In genomic region chr17:62098623-62099231, GRCh38 we compare ENCODE assay signal across 11 cellular contexts. TPM values are rescaled to one million over a fixed set of nuclear protein-coding genes. Genes with fewer than 3 reads are reported as not detected.
A peak's percentile ranks its signal among the peaks of the same experiment; 100 is the strongest.
DNase-seq lines count a peak whose midpoint lies in the region; ATAC-seq, FAIRE-seq and TF ChIP-seq lines count a peak whose summit lies in the region.
"Had no signal": no experiment of that assay in that cellular context is flagged by ENCODE, and none has a peak within 500 bp of the region (broad histone marks: within the 10 kb centered on the region; RNA-seq: fewer than 3 reads in every experiment).

No MANE protein-coding gene starts in this region.

- TF ChIP-seq CTCF in GM12864 (IDR thresholded peaks at IDR 0.05; ENCODE audit: low read depth, low read length, missing control alignments) (no peak), A673 (conservative IDR thresholded peaks at IDR 0.05; ENCODE audit: low read depth, low read length) (no peak)

- BruUV-seq in A673 (replicated peaks; lab: Mats Ljungman, UMichigan) = no TSS peak

- FAIRE-seq in HTR-8/SVneo (lab: Jason Lieb, UNC) = no peak

- CTCF ChIA-PET in A673 (lab: Charles Lee) = no interaction called here

- H3K4me1 Mint-ChIP-seq in T-helper 1 cell treated with Interleukin-12 subunit alpha and Interleukin-12 subunit beta and Interleukin-4 antibody, amounts not matched to agents 30 μg/mL and 1 μg/mL, for 36 hours (ENCODE audit: low read depth) = peaks cover 9% of the 10 kb centered on the region

- DNase-seq in GM12864 (ENCODE audit: low read depth) = peak; percentile 90
- no peak for DNase-seq in GF-D8 (lab: John Stamatoyannopoulos, UW)
- DNase-seq in A673 (ENCODE audit: low spot score) = no peak
- DNase-seq in NCI-H226 = no peak
- DNase-seq in HTR-8/SVneo (ENCODE audit: insufficient read length, low spot score) = no peak
- DNase-seq: mesenchymal stem cell had no signal

- intact Hi-C loops in A673 (cut with micrococcal nuclease; ENCODE audit: unreplicated experiment) = no loop called here

- H3K27ac ChIP-seq in A673 (ENCODE audit: low read depth, low read length, poor library complexity, severe bottlenecking) = no peak overlapping the region
- H3K27ac ChIP-seq: BLaER1 treated with 17β-estradiol and CSF1 and Interleukin-3, amounts not matched to agents 10 nM and 100 nM had no signal

- H3K9me3 Mint-ChIP-seq in T-helper 1 cell treated with Interleukin-12 subunit alpha and Interleukin-12 subunit beta and Interleukin-4 antibody, amounts not matched to agents 30 μg/mL and 1 μg/mL, for 36 hours = no peaks in the 10 kb centered on the region
- H3K9me3 Mint-ChIP-seq: type B pancreatic cell had no signal

- ATAC-seq in GM19395 (IDR thresholded peaks at IDR 0.05; ENCODE audit: unreplicated experiment) (peak; percentile 90), HG02973 (IDR thresholded peaks at IDR 0.05; ENCODE audit: unreplicated experiment) (peak; percentile 87)

- H3K36me3 ChIP-seq in A673 (ENCODE audit: insufficient read depth, low read length, poor library complexity, severe bottlenecking) = no peaks in the 10 kb centered on the region
- H3K36me3 ChIP-seq: BLaER1 treated with 17β-estradiol and CSF1 and Interleukin-3, amounts not matched to agents 10 nM and 100 nM had no signal

- no peaks in the 10 kb centered on the region for H3K9me3 ChIP-seq in A673 (ENCODE audit: low read depth, low read length, poor library complexity, severe bottlenecking)
- H3K9me3 ChIP-seq: BLaER1 treated with 17β-estradiol and CSF1 and Interleukin-3, amounts not matched to agents 10 nM and 100 nM had no signal

- no peaks in the 10 kb centered on the region for H3K27me3 ChIP-seq in A673 (replicated peaks; ENCODE audit: insufficient read depth, low read depth, low read length, poor library complexity)
- H3K27me3 ChIP-seq: BLaER1 treated with 17β-estradiol and CSF1 and Interleukin-3, amounts not matched to agents 10 nM and 100 nM had no signal

- POLR2A ChIA-PET in A673 (lab: Charles Lee; ENCODE audit: low non-redundant PET) = no interaction called here

- no peaks in the 10 kb centered on the region for H3K4me1 ChIP-seq in A673 (ENCODE audit: insufficient read depth, low read length, poor library complexity, severe bottlenecking)

- H3K4me3 ChIP-seq in GM12864 (ENCODE audit: low read depth, low read length) = no peak overlapping the region; the same call in 1 of the 2 replicates
- no peak overlapping the region for H3K4me3 ChIP-seq in A673 (ENCODE audit: low read depth, low read length, poor library complexity, severe bottlenecking)
- H3K4me3 ChIP-seq: BLaER1 treated with 17β-estradiol and CSF1 and Interleukin-3, amounts not matched to agents 10 nM and 100 nM had no signal

- no peaks in the 10 kb centered on the region for H3K36me3 Mint-ChIP-seq in T-helper 1 cell treated with Interleukin-12 subunit alpha and Interleukin-12 subunit beta and Interleukin-4 antibody, amounts not matched to agents 30 μg/mL and 1 μg/mL, for 36 hours (ENCODE audit: low read depth)
- H3K36me3 Mint-ChIP-seq: type B pancreatic cell had no signal

- no peaks in the 10 kb centered on the region for H3K27me3 Mint-ChIP-seq in T-helper 1 cell treated with Interleukin-12 subunit alpha and Interleukin-12 subunit beta and Interleukin-4 antibody, amounts not matched to agents 30 μg/mL and 1 μg/mL, for 36 hours (ENCODE audit: low read depth)
- H3K27me3 Mint-ChIP-seq: type B pancreatic cell had no signal

- H3K27ac Mint-ChIP-seq in T-helper 1 cell treated with Interleukin-12 subunit alpha and Interleukin-12 subunit beta and Interleukin-4 antibody, amounts not matched to agents 30 μg/mL and 1 μg/mL, for 36 hours = peak overlapping the region; percentile 24
- H3K27ac Mint-ChIP-seq: type B pancreatic cell had no signal

- no peak overlapping the region for H3K4me3 Mint-ChIP-seq in T-helper 1 cell treated with Interleukin-12 subunit alpha and Interleukin-12 subunit beta and Interleukin-4 antibody, amounts not matched to agents 30 μg/mL and 1 μg/mL, for 36 hours
- H3K4me3 Mint-ChIP-seq: type B pancreatic cell had no signal

RNA-seq across cellular contexts. Expression of gene MED13, which starts 33.6 kb away (rescaled TPM):
- 64.0 and 65.0 TPM in 2 replicates for total RNA-seq in A673 (2021)
